ENCODE assay signal across 1 cellular context in genomic region chr2:238449909-238450417, GRCh38.
A peak's percentile ranks its signal among the peaks of the same experiment; 100 is the strongest.
TF ChIP-seq lines count a peak whose summit lies in the region.

No MANE protein-coding gene starts in this region.

TF ChIP-seq in HepG2, 621 proteins besides CTCF, POLR2A, EP300 and RAD21 (continued from another document):
- TF ChIP-seq LBX2 (CRISPR knock-in tag; IDR thresholded peaks at IDR 0.05; ENCODE audit: borderline replicate concordance): 0 out of 2 replicates have a peak, but pooled peaks have one; percentile 24
- TF ChIP-seq SRSF1 (optimal IDR thresholded peaks at IDR 0.05; ENCODE audit: low read depth, low read length): no peak
- TF ChIP-seq ZNF761 (CRISPR knock-in tag; conservative IDR thresholded peaks at IDR 0.05): peak; percentile 82
- peak; percentile 60; the same call in 1 of the 2 replicates for TF ChIP-seq MED13 (CRISPR knock-in tag; IDR thresholded peaks at IDR 0.05)
- TF ChIP-seq ZNF460 (CRISPR knock-in tag; IDR thresholded peaks at IDR 0.05; ENCODE audit: borderline replicate concordance): peak; percentile 76; the same call in 1 of the 2 replicates
- TF ChIP-seq HBP1 (CRISPR knock-in tag; IDR thresholded peaks at IDR 0.05; ENCODE audit: low read depth): peak; percentile 96; the same call in 1 of the 2 replicates
